14 cellular contexts compared by ENCODE assay signal in genomic region chr7:151367304-151367703, GRCh38. TPM values are rescaled to one million over a fixed set of nuclear protein-coding genes. Genes with fewer than 3 reads are reported as not detected.
DNase-seq lines count a peak whose midpoint lies in the region; ATAC-seq and TF ChIP-seq lines count a peak whose summit lies in the region.
"Had no signal": no experiment of that assay in that cellular context is flagged by ENCODE, and none has a peak within 500 bp of the region (broad histone marks: within the 10 kb centered on the region; RNA-seq: fewer than 3 reads in every experiment).

No MANE protein-coding gene starts in this region.

- no peak overlapping the region for H3K9ac ChIP-seq in MM.1S (ENCODE audit: low read length)

- TF ChIP-seq CTCF in mesothelial cell of epicardium (IDR thresholded peaks at IDR 0.05; ENCODE audit: unreplicated experiment) (no peak), transverse colon (IDR thresholded peaks at IDR 0.05) (no peak), MM.1S (IDR thresholded peaks at IDR 0.05; ENCODE audit: low read length) (no peak)

- no peaks in the 10 kb centered on the region for H3K27me3 Mint-ChIP-seq in central memory CD8-positive, alpha-beta T cell
- H3K27me3 Mint-ChIP-seq in mesothelial cell of epicardium (ENCODE audit: low read depth): no peaks in the 10 kb centered on the region

- TF ChIP-seq EP300 in transverse colon (IDR thresholded peaks at IDR 0.05; ENCODE audit: low read depth): no peak

- in situ Hi-C loops in transverse colon (cut with MboI; ENCODE audit: low pct_ligation_motif_present in 1 of 4, low pct_unique_long_range_greater_than_20kb in 1 of 4, low sequenced_read_pairs in 3 of 4): loop anchor here in 3 of 4 donors (5.0 to 25.0 kb wide), 3 partner anchors 77 to 395 kb away; partner anchors contain the start of gene CRYGN (in 1 of the 3)

- peaks cover 35% of the 10 kb centered on the region for H3K36me3 Mint-ChIP-seq in central memory CD8-positive, alpha-beta T cell (ENCODE audit: insufficient read depth)
- peaks cover 20% of the 10 kb centered on the region for H3K36me3 Mint-ChIP-seq in mesothelial cell of epicardium

- H3K9me3 ChIP-seq in transverse colon (no peaks in the 10 kb centered on the region), MM.1S (replicated peaks; ENCODE audit: insufficient read depth, low read length) (no peaks in the 10 kb centered on the region)

- H3K79me2 ChIP-seq in MM.1S (ENCODE audit: low read length): no peaks in the 10 kb centered on the region

- H3K9me2 ChIP-seq in MM.1S (replicated peaks; ENCODE audit: insufficient read depth, low read length): no peaks in the 10 kb centered on the region

- ATAC-seq in central memory CD8-positive, alpha-beta T cell (replicated peaks; ENCODE audit: extremely low read depth, poor library complexity, severe bottlenecking): no peak
- ATAC-seq in HG03469 (IDR thresholded peaks at IDR 0.05; ENCODE audit: unreplicated experiment): no peak

- H3K27me3 ChIP-seq in transverse colon: no peaks in the 10 kb centered on the region
- H3K27me3 ChIP-seq in MM.1S (replicated peaks; ENCODE audit: insufficient read depth, low read length): no peaks in the 10 kb centered on the region
- H3K27me3 ChIP-seq: dorsolateral prefrontal cortex had no signal

- H3K4me1 ChIP-seq in transverse colon (peaks cover 0 to 24% (median 6%) of the 10 kb centered on the region in 4 donors), MM.1S (ENCODE audit: low read length) (no peaks in the 10 kb centered on the region)

- WGBS in transverse colon (ENCODE audit: low coverage in 1 of 2), 2 donors: 34 to 67% methylated on average over 3 to 4 of the region's 4 CpGs

- DNase-seq in M059J (ENCODE audit: low read depth): peak; percentile 17
- no peak for DNase-seq in central memory CD8-positive, alpha-beta T cell (ENCODE audit: low spot score in 2 of 2)
- DNase-seq in mesothelial cell of epicardium (ENCODE audit: low spot score in 2 of 2, unreplicated experiment in 2 of 2): no peak
- DNase-seq in transverse colon: no peak
- no peak for DNase-seq in C1 segment of cervical spinal cord (lab: John Stamatoyannopoulos, UW)
- no peak for DNase-seq in MM.1S
- DNase-seq: activated CD8-positive, alpha-beta T cell treated with anti-CD3 and anti-CD28 coated beads, Interleukin-2, amount 10 ng/mL, durations not matched to agents 7 days and 5 days; NCI-H187 treated with DMSO at 0.1 percent for 48 hours had no signal

- no peak overlapping the region for H3K4me3 Mint-ChIP-seq in central memory CD8-positive, alpha-beta T cell
- H3K4me3 Mint-ChIP-seq in mesothelial cell of epicardium: no peak overlapping the region
- H3K4me3 Mint-ChIP-seq: activated CD8-positive, alpha-beta T cell treated with anti-CD3 and anti-CD28 coated beads, Interleukin-2, amount 10 ng/mL, durations not matched to agents 7 days and 5 days had no signal

- H3K9me3 Mint-ChIP-seq in central memory CD8-positive, alpha-beta T cell: no peaks in the 10 kb centered on the region
- H3K9me3 Mint-ChIP-seq in mesothelial cell of epicardium: peaks cover 12% of the 10 kb centered on the region
- H3K9me3 Mint-ChIP-seq: activated T-helper 2 cell treated with anti-CD3 and anti-CD28 coated beads, Interferon-gamma antibody, Interleukin-2, Interleukin-4, amounts not matched to agents 10 μg/mL and 5 μg/mL and 100 μg/mL, durations not matched to agents 14 hours and 24 hours and 36 hours had no signal

- no peak overlapping the region for H3K4me2 ChIP-seq in MM.1S (ENCODE audit: low read depth, low read length)

- peaks cover 0 to 27% (median 0%) of the 10 kb centered on the region in 4 donors for H3K36me3 ChIP-seq in transverse colon
- no peaks in the 10 kb centered on the region for H3K36me3 ChIP-seq in MM.1S (replicated peaks; ENCODE audit: insufficient read depth, low read length)

- H4K20me1 ChIP-seq in MM.1S (ENCODE audit: insufficient read depth, low read length): no peaks in the 10 kb centered on the region

- H3K27ac ChIP-seq in transverse colon: peak overlapping the region; percentile 43 to 72 (median 61)
- no peak overlapping the region for H3K27ac ChIP-seq in MM.1S (ENCODE audit: low read length)
- H3K27ac ChIP-seq: VCaP had no signal

- H3F3A ChIP-seq in MM.1S (ENCODE audit: insufficient read depth, low read length): no peaks in the 10 kb centered on the region

- TF ChIP-seq POLR2A in transverse colon (IDR thresholded peaks at IDR 0.05): no peak

- peak overlapping the region; percentile 61 for H3K27ac Mint-ChIP-seq in central memory CD8-positive, alpha-beta T cell (ENCODE audit: low read depth)
- peak overlapping the region; percentile 79 for H3K27ac Mint-ChIP-seq in mesothelial cell of epicardium
- H3K27ac Mint-ChIP-seq: activated CD8-positive, alpha-beta T cell treated with anti-CD3 and anti-CD28 coated beads, Interleukin-2, amount 10 ng/mL, durations not matched to agents 7 days and 5 days; activated T-helper 2 cell treated with anti-CD3 and anti-CD28 coated beads, Interferon-gamma antibody, Interleukin-2, Interleukin-4, amounts not matched to agents 10 μg/mL and 5 μg/mL and 100 μg/mL, durations not matched to agents 14 hours and 24 hours and 36 hours; progenitor cell of endocrine pancreas had no signal

- no peak overlapping the region for H2AFZ ChIP-seq in MM.1S (ENCODE audit: low read length)

- peaks cover 8% of the 10 kb centered on the region for H3K4me1 Mint-ChIP-seq in central memory CD8-positive, alpha-beta T cell
- peaks cover 36% of the 10 kb centered on the region for H3K4me1 Mint-ChIP-seq in mesothelial cell of epicardium

- intact Hi-C loops in transverse colon (cut with DNase I; ENCODE audit: low total_unique reads): loop anchor here (5.0 kb wide), 1 partner anchor 80 kb away; no protein-coding TSS in a partner anchor

- H3K4me3 ChIP-seq in transverse colon: no peak overlapping the region
- H3K4me3 ChIP-seq in MM.1S (ENCODE audit: low read length): no peak overlapping the region
- H3K4me3 ChIP-seq: dorsolateral prefrontal cortex had no signal

RNA-seq across cellular contexts. Expression of gene NUB1, which starts 25.7 kb away (rescaled TPM):
- 72.3 and 74.4 TPM in 2 replicates for total RNA-seq in M059J (2014; rRNA removed; shearing (Covaris generic))
- total RNA-seq in mesothelial cell of epicardium (47.7 to 52.4 TPM (median 52.3 TPM) in 3 replicates), transverse colon (10 to 100 TPM; 26.3 to 69.5 (median 56.4) TPM)

RNA-seq across cellular contexts. Expression of gene WDR86, which starts 42.5 kb away (rescaled TPM):
- total RNA-seq in M059J (2014; rRNA removed; shearing (Covaris generic)): 0.05 TPM in 1 of 2 replicates, not detected in the other
- total RNA-seq in mesothelial cell of epicardium: 259 to 274 TPM (median 266 TPM) in 3 replicates
- 10 to 100 TPM in 1 of 4 donors, 1 to 10 TPM in 3; 2.8 to 33.3 (median 7.1) TPM for total RNA-seq in transverse colon
- total RNA-seq: activated T-helper 2 cell treated with anti-CD3 and anti-CD28 coated beads, Interferon-gamma antibody, Interleukin-2, Interleukin-4, amounts not matched to agents 10 μg/mL and 5 μg/mL and 100 μg/mL, durations not matched to agents 14 hours and 24 hours and 36 hours; myocyte had no signal
